ENCODE assay signal across 8 cellular contexts in genomic region chr17:43878260-43879082, GRCh38. TPM values are rescaled to one million over a fixed set of nuclear protein-coding genes. Genes with fewer than 3 reads are reported as not detected.
DNase-seq lines count a peak whose midpoint lies in the region; ATAC-seq and TF ChIP-seq lines count a peak whose summit lies in the region.

No MANE protein-coding gene starts in this region.

- no peaks in the 10 kb centered on the region for H3K9me3 Mint-ChIP-seq in activated T-helper 17 cell treated with anti-CD3 and anti-CD28 coated beads, Interleukin-2, amount 50 U/mL, for 72 hours
- no peaks in the 10 kb centered on the region for H3K9me3 Mint-ChIP-seq in neural crest cell

- H3K27ac Mint-ChIP-seq in activated T-helper 17 cell treated with anti-CD3 and anti-CD28 coated beads, Interleukin-2, amount 50 U/mL, for 72 hours = no peak overlapping the region
- H3K27ac Mint-ChIP-seq in neural crest cell (ENCODE audit: unreplicated experiment) = no peak overlapping the region

- TF ChIP-seq EP300 in stomach (IDR thresholded peaks at IDR 0.05) = no peak

- peak; percentile 95 for TF ChIP-seq CTCF in Panc1 (IDR thresholded peaks at IDR 0.05)
- peak; percentile 95 for TF ChIP-seq CTCF in fibroblast of pulmonary artery (IDR thresholded peaks at IDR 0.05; ENCODE audit: low read length, missing control alignments)
- peak; percentile 95 for TF ChIP-seq CTCF in neural crest cell (conservative IDR thresholded peaks at IDR 0.05)
- TF ChIP-seq CTCF in stomach (IDR thresholded peaks at IDR 0.05) = peak in 6 of 7 experiments; percentile 47 to 98 (median 90)

- H3K27me3 ChIP-seq in Panc1 (ENCODE audit: control insufficient read depth, insufficient read depth, low read length) (no peaks in the 10 kb centered on the region), stomach (no peaks in the 10 kb centered on the region)

- no peaks in the 10 kb centered on the region for H3K4me1 Mint-ChIP-seq in activated T-helper 17 cell treated with anti-CD3 and anti-CD28 coated beads, Interleukin-2, amount 50 U/mL, for 72 hours
- peaks cover 6% of the 10 kb centered on the region for H3K4me1 Mint-ChIP-seq in neural crest cell

- no peaks in the 10 kb centered on the region for H3K36me3 Mint-ChIP-seq in activated T-helper 17 cell treated with anti-CD3 and anti-CD28 coated beads, Interleukin-2, amount 50 U/mL, for 72 hours (ENCODE audit: low read depth)
- H3K36me3 Mint-ChIP-seq in neural crest cell (ENCODE audit: low read depth) = no peaks in the 10 kb centered on the region

- H3K9me3 ChIP-seq in Panc1 (ENCODE audit: control insufficient read depth, insufficient read depth, low read depth, low read length) = no peaks in the 10 kb centered on the region
- H3K9me3 ChIP-seq in stomach = no peaks in the 10 kb centered on the region

- DNase-seq in DMS53 (lab: John Stamatoyannopoulos, UW) = peak; percentile 88
- peak; percentile 56 for DNase-seq in HS-5 (ENCODE audit: low read depth)
- peak; percentile 43 for DNase-seq in Panc1 (ENCODE audit: low read depth, low spot score)
- DNase-seq in fibroblast of pulmonary artery (ENCODE audit: low read depth) = peak; percentile 90
- peak; percentile 91 for DNase-seq in neural crest cell (ENCODE audit: low read depth, low spot score)
- DNase-seq in stomach = peak; percentile 75

- CTCF ChIA-PET in Panc1 (lab: Charles Lee) = interaction anchor here (0.6 to 1.1 kb wide), 3 partner anchors 46 to 174 kb away, joined by 3 to 8 read pairs (median 3); no protein-coding TSS in a partner anchor

- BruUV-seq in Panc1 (replicated peaks; lab: Mats Ljungman, UMichigan) = no TSS peak

- H3K36me3 ChIP-seq in Panc1 (ENCODE audit: control insufficient read depth, insufficient read depth, low read length) (no peaks in the 10 kb centered on the region), stomach (peaks cover 0 to 57% (median 27%) of the 10 kb centered on the region in 4 donors)

- no peak overlapping the region for H3K4me3 Mint-ChIP-seq in activated T-helper 17 cell treated with anti-CD3 and anti-CD28 coated beads, Interleukin-2, amount 50 U/mL, for 72 hours
- no peak overlapping the region for H3K4me3 Mint-ChIP-seq in neural crest cell

- H3K4me1 ChIP-seq in Panc1 (ENCODE audit: control insufficient read depth, insufficient read depth, low read length) (no peaks in the 10 kb centered on the region), stomach (peaks cover 0 to 29% (median 5%) of the 10 kb centered on the region in 4 donors)

- no peak overlapping the region for H3K27ac ChIP-seq in Panc1 (ENCODE audit: low read length)
- no peak overlapping the region for H3K27ac ChIP-seq in stomach

- in situ Hi-C loops in Panc1 (cut with HindIII; ENCODE audit: low pct_unique_long_range_greater_than_20kb, low sequenced_read_pairs) = no loop called here

- no peak for TF ChIP-seq POLR2A in stomach (IDR thresholded peaks at IDR 0.05)

- peak; percentile 96 for ATAC-seq in Panc1
- ATAC-seq in activated T-helper 17 cell treated with anti-CD3 and anti-CD28 coated beads, Interleukin-2, amount 50 U/mL, for 72 hours (replicated peaks) = peak; percentile 90
- no peak for ATAC-seq in GM18511 (IDR thresholded peaks at IDR 0.05; ENCODE audit: unreplicated experiment)

- intact Hi-C loops in Panc1 (cut with micrococcal nuclease; ENCODE audit: unreplicated experiment) = loop anchor here (2.0 kb wide), 1 partner anchor 116 kb away; no protein-coding TSS in a partner anchor
- intact Hi-C loops in stomach (cut with DNase I; ENCODE audit: low total_unique reads) = no loop called here

- H3K4me3 ChIP-seq in Panc1 (ENCODE audit: low read depth in 2 of 2, low read length in 2 of 2) (no peak overlapping the region), fibroblast of pulmonary artery (replicated peaks; ENCODE audit: low read depth, low read length) (no peak overlapping the region), stomach (no peak overlapping the region)

- POLR2A ChIA-PET in Panc1 (lab: Charles Lee) = no interaction called here

- H3K27me3 Mint-ChIP-seq in activated T-helper 17 cell treated with anti-CD3 and anti-CD28 coated beads, Interleukin-2, amount 50 U/mL, for 72 hours = peaks cover 5% of the 10 kb centered on the region
- no peaks in the 10 kb centered on the region for H3K27me3 Mint-ChIP-seq in neural crest cell (ENCODE audit: low read depth)

- WGBS in stomach, 5 donors = 12 to 20% (median 15%) methylated on average over 8 to 12 of the region's 12 CpGs

RNA-seq across cellular contexts. Expression of gene MPP2, which starts 28.9 kb away (rescaled TPM):
- 3.5 TPM for total RNA-seq in Panc1 (2021; ENCODE audit: unreplicated experiment)
- 4.4 TPM for polyA plus RNA-seq in Panc1 (2012; ENCODE audit: insufficient read length)
- 1 to 10 TPM; 1.3 to 3.3 TPM for total RNA-seq in activated T-helper 17 cell treated with anti-CD3 and anti-CD28 coated beads, Interleukin-2, amount 50 U/mL, for 72 hours
- 26.8 and 29.8 TPM in 2 replicates for total RNA-seq in neural crest cell
- 1 to 10 TPM in 3 of 5 donors, under 1 TPM in 2; 0.43 to 6.4 (median 4.3) TPM for total RNA-seq in stomach
- polyA plus RNA-seq in stomach = 1 to 10 TPM; 1.1 to 2.0 (median 1.6) TPM

RNA-seq across cellular contexts. Expression of gene CD300LG, which starts 31.5 kb away (rescaled TPM):
- total RNA-seq in Panc1 (2021; ENCODE audit: unreplicated experiment) (not detected), neural crest cell (not detected in 2 replicates), stomach (1 to 10 TPM in 2 of 5 donors, under 1 TPM in 2, not detected in 1; 0.29 to 3.7 (median 1.5) TPM)
- not detected for polyA plus RNA-seq in Panc1 (2012; ENCODE audit: insufficient read length)
- total RNA-seq in activated T-helper 17 cell treated with anti-CD3 and anti-CD28 coated beads, Interleukin-2, amount 50 U/mL, for 72 hours = not detected
- polyA plus RNA-seq in stomach = 1 to 10 TPM in 1 of 3 donors, under 1 TPM in 2; 0.37 to 1.1 (median 0.92) TPM

RNA-seq across cellular contexts. Expression of gene MPP3, which starts 45.5 kb away (rescaled TPM):
- 7.1 TPM for total RNA-seq in Panc1 (2021; ENCODE audit: unreplicated experiment)
- 3.9 TPM for polyA plus RNA-seq in Panc1 (2012; ENCODE audit: insufficient read length)
- under 1 TPM; 0.43 to 0.58 TPM for total RNA-seq in activated T-helper 17 cell treated with anti-CD3 and anti-CD28 coated beads, Interleukin-2, amount 50 U/mL, for 72 hours
- 13.8 and 14.4 TPM in 2 replicates for total RNA-seq in neural crest cell
- total RNA-seq in stomach = 10 to 100 TPM in 4 of 5 donors, 1 to 10 TPM in 1; 7.2 to 22.8 (median 17.4) TPM
- 1 to 10 TPM in 2 of 3 donors, under 1 TPM in 1; 0.31 to 9.3 (median 2.4) TPM for polyA plus RNA-seq in stomach
